Comparison of ENCODE assay signal across 15 cellular contexts in genomic region chr7:1807821-1808600, GRCh38.
"Had no signal": no experiment of that assay in that cellular context is flagged by ENCODE, and none has a peak within 500 bp of the region (broad histone marks: within the 10 kb centered on the region; RNA-seq: fewer than 3 reads in every experiment).

No MANE protein-coding gene starts in this region.

- DNase-seq: activated CD4-positive, alpha-beta T cell treated with anti-CD3 and anti-CD28 coated beads for 48 hours; activated CD4-positive, CD25-positive, alpha-beta regulatory T cell; activated CD8-positive, alpha-beta T cell treated with anti-CD3 and anti-CD28 coated beads, Interleukin-2, amount 10 ng/mL, durations not matched to agents 7 days and 5 days; activated naive CD4-positive, alpha-beta T cell treated with Interleukin-2 at 50 U/mL for 16 hours; activated naive CD8-positive, alpha-beta T cell treated with anti-CD3 and anti-CD28 coated beads, Interleukin-2, amount 10 ng/mL, durations not matched to agents 7 days and 5 days; amygdala; effector CD4-positive, alpha-beta T cell; esophagus squamous epithelium; mesenchymal stem cell; naive thymus-derived CD4-positive, alpha-beta T cell; stimulated activated naive B cell treated with anti-CD40 and anti-IgM and Interleukin-4, amounts not matched to agents 10 μg/mL and 1 μg/mL and 100 μg/mL, for 72 hours; T1000; thyroid gland had no signal

- H3K4me1 ChIP-seq: parathyroid adenoma had no signal

- H3K4me3 ChIP-seq: esophagus squamous epithelium, thyroid gland had no signal

- H3K9me3 ChIP-seq: esophagus squamous epithelium, thyroid gland had no signal

- H3K36me3 ChIP-seq: esophagus squamous epithelium, thyroid gland had no signal

- ATAC-seq: activated CD8-positive, alpha-beta T cell treated with anti-CD3 and anti-CD28 coated beads, Interleukin-2, amount 10 ng/mL, durations not matched to agents 7 days and 5 days; activated T-helper 17 cell treated with anti-CD3 and anti-CD28 coated beads, Interleukin-2, amount 50 U/mL, for 72 hours; naive thymus-derived CD4-positive, alpha-beta T cell; stimulated activated naive B cell treated with anti-CD40 and anti-IgM and Interleukin-4, amounts not matched to agents 10 μg/mL and 1 μg/mL and 100 μg/mL, for 72 hours had no signal

- H3K27ac ChIP-seq: esophagus squamous epithelium, parathyroid adenoma, thyroid gland had no signal

- H3K27me3 ChIP-seq: thyroid gland had no signal
